Comparison of ENCODE assay signal across 22 cellular contexts in genomic region chr6:167242495-167243155, GRCh38. TPM values are rescaled to one million over a fixed set of nuclear protein-coding genes. Genes with fewer than 3 reads are reported as not detected.
"Had no signal": no experiment of that assay in that cellular context is flagged by ENCODE, and none has a peak within 500 bp of the region (broad histone marks: within the 10 kb centered on the region; RNA-seq: fewer than 3 reads in every experiment).

No MANE protein-coding gene starts in this region.

RNA-seq across cellular contexts. Expression of gene UNC93A, which starts 48.5 kb away (rescaled TPM):
- total RNA-seq: activated CD4-positive, alpha-beta memory T cell treated with anti-CD3 and anti-CD28 coated beads for 36 hours; activated CD4-positive, alpha-beta T cell treated with anti-CD3 and anti-CD28 coated beads, Interleukin-2, amount 10 ng/mL, durations not matched to agents 24 days and 14 days; activated CD8-positive, alpha-beta memory T cell treated with anti-CD3 and anti-CD28 coated beads for 36 hours; activated naive CD4-positive, alpha-beta T cell treated with anti-CD3 and anti-CD28 coated beads for 36 hours; activated naive CD8-positive, alpha-beta T cell treated with anti-CD3 and anti-CD28 coated beads for 36 hours; activated T-helper 1 cell treated with anti-CD3 and anti-CD28 coated beads, Interleukin-12 subunit alpha, Interleukin-12 subunit beta, Interleukin-2, Interleukin-4 antibody, amounts not matched to agents 30 ng/mL and 10 ng/mL and 1 ng/mL, durations not matched to agents 14 hours and 24 hours and 36 hours; adrenal gland; aorta; body of pancreas; cardiac muscle cell; cerebellum; fibroblast of lung; fibroblast of villous mesenchyme; gastroesophageal sphincter; left cardiac atrium; mesothelial cell of epicardium; osteocyte; posterior vena cava; renal cortical epithelial cell; sigmoid colon; smooth muscle cell; upper lobe of left lung had no signal
